8 cellular contexts compared by ENCODE assay signal in genomic region chr6:30612687-30613248, GRCh38. TPM values are rescaled to one million over a fixed set of nuclear protein-coding genes. Genes with fewer than 3 reads are reported as not detected.
A peak's percentile ranks its signal among the peaks of the same experiment; 100 is the strongest.
DNase-seq lines count a peak whose midpoint lies in the region; ATAC-seq, FAIRE-seq and TF ChIP-seq lines count a peak whose summit lies in the region.
"Had no signal": no experiment of that assay in that cellular context is flagged by ENCODE, and none has a peak within 500 bp of the region (broad histone marks: within the 10 kb centered on the region; RNA-seq: fewer than 3 reads in every experiment).

No MANE protein-coding gene starts in this region.

- no peak for TF ChIP-seq CTCF in esophagus muscularis mucosa (IDR thresholded peaks at IDR 0.05)

- H3K4me1 ChIP-seq in GM23248 (ENCODE audit: insufficient read depth) (peaks cover 23% of the 10 kb centered on the region), esophagus muscularis mucosa (peaks cover 53 to 61% (median 57%) of the 10 kb centered on the region in 4 donors), skeletal muscle tissue (ENCODE audit: control insufficient read depth in 3 of 3, insufficient read depth in 3 of 3, low read length in 3 of 3) (peaks cover 21 to 48% (median 41%) of the 10 kb centered on the region in 3 donors)

- WGBS in GM23248 (ENCODE audit: low coverage in 1 of 2, low lambda C conversion rate in 2 of 2, missing lambda C conversion rate in 2 of 2), 2 experiments, result 57 to 58% methylated on average over 6 of the region's 6 CpGs
- WGBS in esophagus muscularis mucosa, result 34% methylated on average over 6 of the region's 6 CpGs

- H3K79me2 ChIP-seq in GM23248 (ENCODE audit: insufficient read depth), result peaks cover 60% of the 10 kb centered on the region

- H3F3A ChIP-seq in GM23248 (ENCODE audit: insufficient read depth), result peaks cover 87% of the 10 kb centered on the region

- peak; percentile 79 for FAIRE-seq in RCC 7860 (lab: Jason Lieb, UNC)

- no peak for ATAC-seq in HG03108 (IDR thresholded peaks at IDR 0.05; ENCODE audit: unreplicated experiment)
- ATAC-seq in GM21367 (IDR thresholded peaks at IDR 0.05; ENCODE audit: unreplicated experiment), result no peak

- intact Hi-C loops in esophagus muscularis mucosa (cut with DNase I), result loop anchor here (5.0 kb wide), 1 partner anchor 130 kb away; no protein-coding TSS in a partner anchor

- no peaks in the 10 kb centered on the region for H3K9me2 ChIP-seq in GM23248 (ENCODE audit: insufficient read depth)

- H3K9me3 ChIP-seq in GM23248 (ENCODE audit: low read depth) (no peaks in the 10 kb centered on the region), esophagus muscularis mucosa (no peaks in the 10 kb centered on the region), skeletal muscle tissue (ENCODE audit: control insufficient read depth in 3 of 3, low read length in 3 of 3) (no peaks in the 10 kb centered on the region)

- H3K27ac ChIP-seq in GM23248 (peak overlapping the region; percentile 98), esophagus muscularis mucosa (replicated peaks in 1 of 4) (peak overlapping the region; percentile 90 to 98 (median 96)), skeletal muscle tissue (ENCODE audit: low read depth, low read length) (peak overlapping the region; percentile 100)

- DNase-seq in GM23248 (peak; percentile 54), RCC 7860 (ENCODE audit: low spot score) (peak; percentile 66), esophagus muscularis mucosa (ENCODE audit: extremely low spot score) (no peak), mucosa of gallbladder (ENCODE audit: low spot score) (no peak)
- DNase-seq: SIG-M5 had no signal

- no peaks in the 10 kb centered on the region for H3K27me3 ChIP-seq in GM23248 (replicated peaks; ENCODE audit: insufficient read depth)
- H3K27me3 ChIP-seq in esophagus muscularis mucosa, result no peaks in the 10 kb centered on the region
- no peaks in the 10 kb centered on the region for H3K27me3 ChIP-seq in skeletal muscle tissue (ENCODE audit: control insufficient read depth in 3 of 3, insufficient read depth in 3 of 3, low read length in 3 of 3)

- TF ChIP-seq POLR2A in esophagus muscularis mucosa (IDR thresholded peaks at IDR 0.05; ENCODE audit: low read depth), result no peak

- H3K36me3 ChIP-seq in GM23248 (ENCODE audit: low read depth) (peaks cover 13% of the 10 kb centered on the region), esophagus muscularis mucosa (peaks cover 19 to 31% (median 27%) of the 10 kb centered on the region in 4 donors), skeletal muscle tissue (ENCODE audit: control insufficient read depth in 3 of 3, insufficient read depth in 3 of 3, low read length in 3 of 3) (peaks cover 21 to 33% (median 30%) of the 10 kb centered on the region in 3 donors)

- no peak for TF ChIP-seq EP300 in esophagus muscularis mucosa (IDR thresholded peaks at IDR 0.05)

- H3K9ac ChIP-seq in GM23248 (no peak overlapping the region), skeletal muscle tissue (ENCODE audit: low read depth in 1 of 3, low read length in 3 of 3) (no peak overlapping the region)

- H3K4me3 ChIP-seq in GM23248, result no peak overlapping the region
- H3K4me3 ChIP-seq in esophagus muscularis mucosa, result no peak overlapping the region
- no peak overlapping the region for H3K4me3 ChIP-seq in skeletal muscle tissue (ENCODE audit: low read length in 3 of 3)

- H4K20me1 ChIP-seq in GM23248 (ENCODE audit: insufficient read depth), result no peaks in the 10 kb centered on the region

- in situ Hi-C loops in GM23248 (cut with MboI), result no loop called here

- no peak overlapping the region for H2AFZ ChIP-seq in GM23248

- H3K4me2 ChIP-seq in GM23248 (ENCODE audit: unreplicated experiment), result peak overlapping the region; percentile 95

RNA-seq across cellular contexts. Expression of gene PPP1R10, which starts 4.3 kb away (rescaled TPM):
- total RNA-seq in GM23248 (2014; rRNA removed; shearing (Covaris generic)), result 23.9 and 27.3 TPM in 2 replicates
- polyA plus RNA-seq in GM23248 (2016; fragmentation: Nextera tagmentation; extraction: Ambion mirVana), result 23.6 and 32.7 TPM in 2 replicates
- total RNA-seq in esophagus muscularis mucosa (10 to 100 TPM; 24.5 to 53.6 (median 37.9) TPM), skeletal muscle tissue (20.4 TPM), mucosa of gallbladder (95.6 TPM)

RNA-seq across cellular contexts. Expression of gene MRPS18B, which starts 4.9 kb away (rescaled TPM):
- total RNA-seq in GM23248 (2014; rRNA removed; shearing (Covaris generic)), result 33.5 and 41.4 TPM in 2 replicates
- polyA plus RNA-seq in GM23248 (2016; fragmentation: Nextera tagmentation; extraction: Ambion mirVana), result 59.2 and 61.2 TPM in 2 replicates
- total RNA-seq in esophagus muscularis mucosa (10 to 100 TPM; 36.0 to 41.8 (median 40.0) TPM), skeletal muscle tissue (105 TPM), mucosa of gallbladder (45.2 TPM)

RNA-seq across cellular contexts. Expression of gene ATAT1, which starts 13.9 kb away (rescaled TPM):
- 2.3 and 3.7 TPM in 2 replicates for total RNA-seq in GM23248 (2014; rRNA removed; shearing (Covaris generic))
- 12.3 and 12.6 TPM in 2 replicates for polyA plus RNA-seq in GM23248 (2016; fragmentation: Nextera tagmentation; extraction: Ambion mirVana)
- total RNA-seq in esophagus muscularis mucosa, result 1 to 10 TPM; 2.7 to 8.7 (median 5.1) TPM
- 2.1 TPM for total RNA-seq in skeletal muscle tissue
- 23.5 TPM for total RNA-seq in mucosa of gallbladder

RNA-seq across cellular contexts. Expression of gene C6orf136, which starts 34.2 kb away (rescaled TPM):
- 2.4 and 4.6 TPM in 2 replicates for total RNA-seq in GM23248 (2014; rRNA removed; shearing (Covaris generic))
- 8.6 and 10.6 TPM in 2 replicates for polyA plus RNA-seq in GM23248 (2016; fragmentation: Nextera tagmentation; extraction: Ambion mirVana)
- total RNA-seq in esophagus muscularis mucosa, result 10 to 100 TPM in 3 of 4 donors, 1 to 10 TPM in 1; 8.0 to 28.2 (median 24.0) TPM
- 9.9 TPM for total RNA-seq in skeletal muscle tissue
- total RNA-seq in mucosa of gallbladder, result 30.3 TPM

RNA-seq across cellular contexts. Expression of gene ABCF1, which starts 41.5 kb away (rescaled TPM):
- 31.3 and 42.0 TPM in 2 replicates for total RNA-seq in GM23248 (2014; rRNA removed; shearing (Covaris generic))
- polyA plus RNA-seq in GM23248 (2016; fragmentation: Nextera tagmentation; extraction: Ambion mirVana), result 35.5 and 39.7 TPM in 2 replicates
- 10 to 100 TPM; 39.0 to 60.8 (median 51.4) TPM for total RNA-seq in esophagus muscularis mucosa
- 21.9 TPM for total RNA-seq in skeletal muscle tissue
- total RNA-seq in mucosa of gallbladder, result 48.7 TPM

Comparison
In these comparisons a context has a peak if more than half of its experiments do, and no peak if none do; other contexts are left out.
1. DNase-seq: peak in GM23248 (single experiment) and RCC 7860 (single experiment); none in esophagus muscularis mucosa (single experiment) and mucosa of gallbladder (single experiment).
2. Peak in every context shown above with its lines, with median percentiles within 50 percentile points of each other: H3K27ac ChIP-seq.